ENCODE assay signal across 8 cellular contexts in genomic region chr3:153221748-153222162, GRCh38. TPM values are rescaled to one million over a fixed set of nuclear protein-coding genes. Genes with fewer than 3 reads are reported as not detected.
DNase-seq lines count a peak whose midpoint lies in the region; ATAC-seq and TF ChIP-seq lines count a peak whose summit lies in the region.

No MANE protein-coding gene starts in this region.

- H3K27ac ChIP-seq in sigmoid colon: peak overlapping the region in 3 of 4 donors; percentile 45 to 55 (median 46)

- ATAC-seq in GM18498 (IDR thresholded peaks at IDR 0.05; ENCODE audit: unreplicated experiment): peak; percentile 90
- ATAC-seq in HG02938 (IDR thresholded peaks at IDR 0.05; ENCODE audit: unreplicated experiment): peak; percentile 60
- peak; percentile 99 for ATAC-seq in activated T-helper 17 cell treated with anti-CD3 and anti-CD28 coated beads, Interleukin-2, amount 50 U/mL, for 72 hours (replicated peaks)

- no peaks in the 10 kb centered on the region for H3K36me3 ChIP-seq in sigmoid colon

- peak; percentile 5 for DNase-seq in RKO (ENCODE audit: low spot score)
- peak; percentile 89 for DNase-seq in glomerular visceral epithelial cell (ENCODE audit: extremely low spot score)
- peak; percentile 80 for DNase-seq in sigmoid colon
- no peak for DNase-seq in NCI-H1930 (lab: John Stamatoyannopoulos, UW)
- DNase-seq in retina: no peak

- H3K27me3 ChIP-seq in sigmoid colon: no peaks in the 10 kb centered on the region

- H3K4me1 ChIP-seq in sigmoid colon: peaks cover 0 to 7% (median 0%) of the 10 kb centered on the region in 4 donors

- intact Hi-C loops in sigmoid colon (cut with DNase I): no loop called here

- H3K27me3 Mint-ChIP-seq in activated T-helper 17 cell treated with anti-CD3 and anti-CD28 coated beads, Interleukin-2, amount 50 U/mL, for 72 hours: no peaks in the 10 kb centered on the region

- 38 to 77% methylated on average over 9 of the region's 9 CpGs for WGBS in sigmoid colon, 2 donors

- H3K9me3 Mint-ChIP-seq in activated T-helper 17 cell treated with anti-CD3 and anti-CD28 coated beads, Interleukin-2, amount 50 U/mL, for 72 hours: no peaks in the 10 kb centered on the region

- H3K4me3 Mint-ChIP-seq in activated T-helper 17 cell treated with anti-CD3 and anti-CD28 coated beads, Interleukin-2, amount 50 U/mL, for 72 hours: peak overlapping the region; percentile 88

- H3K36me3 Mint-ChIP-seq in activated T-helper 17 cell treated with anti-CD3 and anti-CD28 coated beads, Interleukin-2, amount 50 U/mL, for 72 hours (ENCODE audit: low read depth): no peaks in the 10 kb centered on the region

- no peak for TF ChIP-seq CTCF in sigmoid colon (IDR thresholded peaks at IDR 0.05)

- H3K27ac Mint-ChIP-seq in activated T-helper 17 cell treated with anti-CD3 and anti-CD28 coated beads, Interleukin-2, amount 50 U/mL, for 72 hours: peak overlapping the region; percentile 92

- TF ChIP-seq EP300 in sigmoid colon (IDR thresholded peaks at IDR 0.05): peak in 1 of 4 donors; percentile 39

- peak overlapping the region in 1 of 4 donors; percentile 11 for H3K4me3 ChIP-seq in sigmoid colon

- TF ChIP-seq POLR2A in sigmoid colon (IDR thresholded peaks at IDR 0.05): no peak

- peaks cover 28% of the 10 kb centered on the region for H3K4me1 Mint-ChIP-seq in activated T-helper 17 cell treated with anti-CD3 and anti-CD28 coated beads, Interleukin-2, amount 50 U/mL, for 72 hours

- no peaks in the 10 kb centered on the region for H3K9me3 ChIP-seq in sigmoid colon

RNA-seq across cellular contexts. Expression of gene RAP2B, which starts 59.7 kb away (rescaled TPM):
- 10 to 100 TPM; 18.9 to 20.7 TPM for total RNA-seq in activated T-helper 17 cell treated with anti-CD3 and anti-CD28 coated beads, Interleukin-2, amount 50 U/mL, for 72 hours
- total RNA-seq in sigmoid colon: 1 to 10 TPM; 8.6 to 9.4 (median 9.0) TPM
- polyA plus RNA-seq in sigmoid colon: 1 to 10 TPM; 4.8 to 6.2 (median 6.1) TPM

Comparison
In these comparisons a context has a peak if more than half of its experiments do, and no peak if none do; other contexts are left out.
1. DNase-seq: peak in RKO (single experiment), glomerular visceral epithelial cell (single experiment) and sigmoid colon (single experiment); none in NCI-H1930 (0 of 2) and retina (single experiment).
2. Peak in every context shown above with its lines, with median percentiles within 50 percentile points of each other: ATAC-seq.